ENCODE assay signal across 1 cellular context in genomic region chr11:2536440-2536989, GRCh38.
TF ChIP-seq lines count a peak whose summit lies in the region.

No MANE protein-coding gene starts in this region.

TF ChIP-seq in WTC11, 78 proteins besides CTCF, POLR2A, EP300 and RAD21 (continued from another document):
- TF ChIP-seq ZNF532 (CRISPR knock-in tag; IDR thresholded peaks at IDR 0.05; ENCODE audit: borderline replicate concordance), result no peak
- TF ChIP-seq ZNF219 (CRISPR knock-in tag; IDR thresholded peaks at IDR 0.05; ENCODE audit: borderline replicate concordance), result no peak
- no peak for TF ChIP-seq PRRX2 (CRISPR knock-in tag; IDR thresholded peaks at IDR 0.05)
- TF ChIP-seq MXD4 (CRISPR knock-in tag; IDR thresholded peaks at IDR 0.05; ENCODE audit: borderline replicate concordance), result no peak
- no peak for TF ChIP-seq ZBTB43 (CRISPR knock-in tag; IDR thresholded peaks at IDR 0.05)
- TF ChIP-seq ZNF232 (CRISPR knock-in tag; IDR thresholded peaks at IDR 0.05), result no peak
- no peak for TF ChIP-seq ERG (CRISPR knock-in tag; IDR thresholded peaks at IDR 0.05)
- no peak for TF ChIP-seq ZNF396 (CRISPR knock-in tag; IDR thresholded peaks at IDR 0.05; ENCODE audit: borderline replicate concordance)
- no peak for TF ChIP-seq USF2 (CRISPR knock-in tag; IDR thresholded peaks at IDR 0.05)
- no peak for TF ChIP-seq MAX (CRISPR knock-in tag; IDR thresholded peaks at IDR 0.05)
- no peak for TF ChIP-seq CREB1 (CRISPR knock-in tag; IDR thresholded peaks at IDR 0.05)
- TF ChIP-seq CREM (CRISPR knock-in tag; IDR thresholded peaks at IDR 0.05), result no peak
- no peak for TF ChIP-seq E2F1 (CRISPR knock-in tag; IDR thresholded peaks at IDR 0.05)
